Comparison of ENCODE assay signal across 7 cellular contexts in genomic region chr13:46595136-46595917, GRCh38. TPM values are rescaled to one million over a fixed set of nuclear protein-coding genes. Genes with fewer than 3 reads are reported as not detected.
DNase-seq lines count a peak whose midpoint lies in the region; ATAC-seq and TF ChIP-seq lines count a peak whose summit lies in the region.

No MANE protein-coding gene starts in this region.

- no peak for TF ChIP-seq POLR2A in transverse colon (IDR thresholded peaks at IDR 0.05)

- ATAC-seq in GM21528 (IDR thresholded peaks at IDR 0.05; ENCODE audit: low FRiP score, unreplicated experiment) (peak; percentile 40), PC-3 (peak; percentile 71)

- no peak for TF ChIP-seq EP300 in transverse colon (IDR thresholded peaks at IDR 0.05; ENCODE audit: low read depth)

- H3K9me2 ChIP-seq in PC-3 (replicated peaks; ENCODE audit: low read length), result no peaks in the 10 kb centered on the region

- H3K4me2 ChIP-seq in PC-3 (ENCODE audit: low read length), result no peak overlapping the region

- H3K36me3 ChIP-seq in PC-3 (ENCODE audit: low read depth, low read length) (no peaks in the 10 kb centered on the region), transverse colon (no peaks in the 10 kb centered on the region)

- H2AFZ ChIP-seq in PC-3 (ENCODE audit: low read length), result no peak overlapping the region

- intact Hi-C loops in PC-3 (cut with micrococcal nuclease) (no loop called here), transverse colon (cut with DNase I; ENCODE audit: low total_unique reads) (no loop called here)

- H3K4me1 ChIP-seq in PC-3 (ENCODE audit: insufficient read depth, low read length), result peaks cover 16% of the 10 kb centered on the region
- H3K4me1 ChIP-seq in transverse colon, result peaks cover 10 to 78% (median 31%) of the 10 kb centered on the region in 4 donors

- no peak for TF ChIP-seq CTCF in PC-3 (conservative IDR thresholded peaks at IDR 0.05; ENCODE audit: low read depth, low read length)
- no peak for TF ChIP-seq CTCF in transverse colon (IDR thresholded peaks at IDR 0.05)

- no peaks in the 10 kb centered on the region for H3K9me3 ChIP-seq in PC-3 (ENCODE audit: low read length)
- H3K9me3 ChIP-seq in transverse colon, result no peaks in the 10 kb centered on the region

- H3K4me3 ChIP-seq in PC-3 (ENCODE audit: low read length) (no peak overlapping the region), transverse colon (no peak overlapping the region)

- DNase-seq in PC-3 (peak; percentile 44), germinal center (ENCODE audit: low spot score) (peak; percentile 49), transverse colon (no peak), NCI-H1694 (lab: John Stamatoyannopoulos, UW) (no peak), Ammon's horn (ENCODE audit: low spot score) (no peak)
- no peak for DNase-seq in activated T-cell treated with anti-CD3 and anti-CD28 coated beads, Interleukin-2, amount 50 U/mL, for 48 hours

- peaks cover 61% of the 10 kb centered on the region for H3K79me2 ChIP-seq in PC-3 (ENCODE audit: low read length)

- no peak overlapping the region for H3K9ac ChIP-seq in PC-3 (ENCODE audit: low read length)

- in situ Hi-C loops in transverse colon (cut with MboI; ENCODE audit: low pct_ligation_motif_present in 1 of 4, low pct_unique_long_range_greater_than_20kb in 1 of 4, low sequenced_read_pairs in 3 of 4), result no loop called here

- BruUV-seq in PC-3 (replicated peaks; lab: Mats Ljungman, UMichigan), result no TSS peak

- CTCF ChIA-PET in PC-3 (lab: Charles Lee), result no interaction called here

- POLR2A ChIA-PET in PC-3 (lab: Charles Lee; ENCODE audit: unreplicated experiment), result no interaction called here

- H3K27ac ChIP-seq in PC-3 (ENCODE audit: low read length), result no peak overlapping the region
- H3K27ac ChIP-seq in transverse colon, result peak overlapping the region; percentile 38 to 64 (median 58)

- 60% methylated on average over 6 of the region's 6 CpGs for WGBS in transverse colon (ENCODE audit: low coverage in 1 of 2), 2 donors

- no peaks in the 10 kb centered on the region for H3K27me3 ChIP-seq in PC-3 (ENCODE audit: low read length)
- no peaks in the 10 kb centered on the region for H3K27me3 ChIP-seq in transverse colon

- no peaks in the 10 kb centered on the region for H3F3A ChIP-seq in PC-3 (ENCODE audit: low read length, unreplicated experiment)

- peaks cover 6% of the 10 kb centered on the region; the same call in 1 of the 2 replicates for H4K20me1 ChIP-seq in PC-3 (ENCODE audit: low read length)

RNA-seq across cellular contexts. Expression of gene LRCH1, which starts 42.4 kb away (rescaled TPM):
- total RNA-seq in PC-3 (2014; rRNA removed) (4.3 and 7.8 TPM in 2 replicates), transverse colon (10 to 100 TPM in 3 of 4 donors, 1 to 10 TPM in 1; 5.2 to 30.7 (median 17.1) TPM)

Comparison
In these comparisons a context has a peak if more than half of its experiments do, and no peak if none do; other contexts are left out.
1. DNase-seq: peak in PC-3 (single experiment) and germinal center (single experiment); none in transverse colon (single experiment), NCI-H1694 (single experiment), Ammon's horn (single experiment) and activated T-cell treated with anti-CD3 and anti-CD28 coated beads, Interleukin-2, amount 50 U/mL, for 48 hours (0 of 2).